20 cellular contexts compared by ENCODE assay signal in the genomic region with DNA sequence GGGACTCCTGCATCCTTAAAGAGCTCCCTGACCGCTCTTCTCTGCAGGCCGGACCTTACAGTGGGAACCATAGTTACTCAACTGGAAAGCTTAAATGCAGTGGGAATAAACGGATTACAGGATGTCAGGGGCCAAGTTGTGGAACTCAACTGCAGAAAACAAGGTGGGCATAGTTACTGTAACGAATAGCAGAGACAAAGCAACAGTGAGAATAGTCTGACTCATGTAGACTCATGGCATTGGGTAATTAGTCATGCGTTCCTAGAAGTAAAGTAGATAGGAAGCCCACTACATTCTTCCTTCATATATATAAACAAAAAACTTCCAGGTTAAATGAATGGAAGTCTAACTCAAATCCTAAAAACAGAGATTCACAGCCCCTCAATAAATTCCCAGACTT.
DNase-seq lines count a peak whose midpoint lies in the region; ATAC-seq, FAIRE-seq and TF ChIP-seq lines count a peak whose summit lies in the region.
"Had no signal": no experiment of that assay in that cellular context is flagged by ENCODE, and none has a peak within 500 bp of the region (broad histone marks: within the 10 kb centered on the region; RNA-seq: fewer than 3 reads in every experiment).

No MANE protein-coding gene starts in this region.

- no peaks in the 10 kb centered on the region for H3K79me2 ChIP-seq in astrocyte (ENCODE audit: insufficient read depth, low read length)

- H3K27me3 ChIP-seq in astrocyte (ENCODE audit: insufficient read depth, low read length) = no peaks in the 10 kb centered on the region

- peaks cover 21% of the 10 kb centered on the region for H3K4me1 ChIP-seq in astrocyte (ENCODE audit: insufficient read depth, low read length)

- H3K36me3 Mint-ChIP-seq in activated T-cell treated with anti-CD3 and anti-CD28 coated beads, Interleukin-2, amount 50 U/mL, for 4 hours (ENCODE audit: insufficient read depth) = no peaks in the 10 kb centered on the region
- H3K36me3 Mint-ChIP-seq in astrocyte (ENCODE audit: low read depth, unreplicated experiment) (peaks cover 2% of the 10 kb centered on the region), T-helper 17 cell (ENCODE audit: low read depth) (no peaks in the 10 kb centered on the region)
- no peaks in the 10 kb centered on the region for H3K36me3 Mint-ChIP-seq in stimulated activated effector memory CD8-positive, alpha-beta T cell treated with anti-CD3 and anti-CD28 coated beads, Interleukin-12 subunit alpha, Interleukin-12 subunit beta, amount 100 ng/mL, for 72 hours

- H3K9me3 Mint-ChIP-seq in activated T-cell treated with anti-CD3 and anti-CD28 coated beads, Interleukin-2, amount 50 U/mL, for 4 hours = no peaks in the 10 kb centered on the region
- no peaks in the 10 kb centered on the region for H3K9me3 Mint-ChIP-seq in astrocyte (ENCODE audit: unreplicated experiment)
- no peaks in the 10 kb centered on the region for H3K9me3 Mint-ChIP-seq in stimulated activated effector memory CD8-positive, alpha-beta T cell treated with anti-CD3 and anti-CD28 coated beads, Interleukin-12 subunit alpha, Interleukin-12 subunit beta, amount 100 ng/mL, for 72 hours

- peak overlapping the region; percentile 60 for H3K27ac Mint-ChIP-seq in astrocyte (ENCODE audit: unreplicated experiment)
- no peak overlapping the region for H3K27ac Mint-ChIP-seq in stimulated activated effector memory CD8-positive, alpha-beta T cell treated with anti-CD3 and anti-CD28 coated beads, Interleukin-12 subunit alpha, Interleukin-12 subunit beta, amount 100 ng/mL, for 72 hours
- no peak overlapping the region for H3K27ac Mint-ChIP-seq in T-helper 17 cell

- DNase-seq in activated T-cell treated with anti-CD3 and anti-CD28 coated beads, Interleukin-2, amount 50 U/mL, for 4 hours = no peak
- no peak for DNase-seq in activated T-cell treated with anti-CD3 and anti-CD28 coated beads, Interleukin-2, amount 50 U/mL, for 1 hour
- DNase-seq in RCC 7860 (ENCODE audit: low spot score) = peak; percentile 29
- DNase-seq in astrocyte (ENCODE audit: low read depth) = peak; percentile 83
- DNase-seq in stimulated activated effector memory CD8-positive, alpha-beta T cell treated with anti-CD3 and anti-CD28 coated beads, Interleukin-12 subunit alpha, Interleukin-12 subunit beta, amount 100 ng/mL, for 72 hours (ENCODE audit: low spot score in 2 of 2) = no peak
- DNase-seq in T-helper 17 cell = no peak
- DNase-seq: COR-L47, DMS53, NCI-H1436, NCI-H2081, OCI-M1, Right ventricle myocardium superior had no signal

- peaks cover 25% of the 10 kb centered on the region for H3K27me3 Mint-ChIP-seq in activated T-cell treated with anti-CD3 and anti-CD28 coated beads, Interleukin-2, amount 50 U/mL, for 4 hours (ENCODE audit: low read depth)
- H3K27me3 Mint-ChIP-seq in astrocyte (ENCODE audit: low read depth, unreplicated experiment) (no peaks in the 10 kb centered on the region), T-helper 17 cell (peaks cover 67% of the 10 kb centered on the region)

- peak; percentile 52 to 54 for ATAC-seq in activated T-cell treated with anti-CD3 and anti-CD28 coated beads, Interleukin-2, amount 50 U/mL, for 4 hours
- ATAC-seq in stimulated activated effector memory CD8-positive, alpha-beta T cell treated with anti-CD3 and anti-CD28 coated beads, Interleukin-12 subunit alpha, Interleukin-12 subunit beta, amount 100 ng/mL, for 72 hours = peak; percentile 53
- no peak for ATAC-seq in T-helper 17 cell
- no peak for ATAC-seq in GM21529 (IDR thresholded peaks at IDR 0.05; ENCODE audit: unreplicated experiment)
- no peak for ATAC-seq in GM19351 (IDR thresholded peaks at IDR 0.05; ENCODE audit: unreplicated experiment)
- ATAC-seq: HCT116 had no signal

- H3K27ac ChIP-seq in astrocyte (ENCODE audit: low read depth, low read length) = peak overlapping the region; percentile 80
- H3K27ac ChIP-seq: C4-2B had no signal

- FAIRE-seq in RCC 7860 (lab: Jason Lieb, UNC) (no peak), astrocyte (lab: Jason Lieb, UNC) (no peak)
- FAIRE-seq: A204.1, G401.6, GM12891, HTR-8/SVneo had no signal

- peaks cover 7% of the 10 kb centered on the region for H3K4me1 Mint-ChIP-seq in activated T-cell treated with anti-CD3 and anti-CD28 coated beads, Interleukin-2, amount 50 U/mL, for 4 hours (ENCODE audit: low read depth)
- H3K4me1 Mint-ChIP-seq in astrocyte (ENCODE audit: low read depth, unreplicated experiment) (peaks cover 24% of the 10 kb centered on the region), T-helper 17 cell (no peaks in the 10 kb centered on the region)
- no peaks in the 10 kb centered on the region for H3K4me1 Mint-ChIP-seq in stimulated activated effector memory CD8-positive, alpha-beta T cell treated with anti-CD3 and anti-CD28 coated beads, Interleukin-12 subunit alpha, Interleukin-12 subunit beta, amount 100 ng/mL, for 72 hours

- H4K20me1 ChIP-seq in astrocyte (ENCODE audit: insufficient read depth, low read length) = no peaks in the 10 kb centered on the region

- TF ChIP-seq CTCF in astrocyte (IDR thresholded peaks at IDR 0.05; ENCODE audit: insufficient read depth, low read depth, low read length) = no peak

- H3K4me3 ChIP-seq in astrocyte (ENCODE audit: insufficient read depth, low read depth, low read length) = no peak overlapping the region

- peak overlapping the region; percentile 53 for H3K9ac ChIP-seq in astrocyte (ENCODE audit: low read length)

- no peaks in the 10 kb centered on the region for H3K9me3 ChIP-seq in astrocyte (ENCODE audit: insufficient read depth, low read depth, low read length)
- H3K9me3 ChIP-seq in T-helper 17 cell (ENCODE audit: control insufficient read depth, low read length, poor library complexity, severe bottlenecking) = no peaks in the 10 kb centered on the region

- no peak overlapping the region for H2AFZ ChIP-seq in astrocyte (ENCODE audit: low read depth, low read length)

- H3K36me3 ChIP-seq in astrocyte (ENCODE audit: insufficient read depth, low read length) = no peaks in the 10 kb centered on the region

- H3K4me3 Mint-ChIP-seq in activated T-cell treated with anti-CD3 and anti-CD28 coated beads, Interleukin-2, amount 50 U/mL, for 4 hours = no peak overlapping the region
- H3K4me3 Mint-ChIP-seq in astrocyte (ENCODE audit: unreplicated experiment) (no peak overlapping the region), T-helper 17 cell (no peak overlapping the region)
- H3K4me3 Mint-ChIP-seq in stimulated activated effector memory CD8-positive, alpha-beta T cell treated with anti-CD3 and anti-CD28 coated beads, Interleukin-12 subunit alpha, Interleukin-12 subunit beta, amount 100 ng/mL, for 72 hours = no peak overlapping the region

- H3K4me2 ChIP-seq in astrocyte (ENCODE audit: low read length) = peak overlapping the region; percentile 36

Comparison
In these comparisons a context has a peak if more than half of its experiments do, and no peak if none do; other contexts are left out.
1. ATAC-seq: peak in activated T-cell treated with anti-CD3 and anti-CD28 coated beads, Interleukin-2, amount 50 U/mL, for 4 hours (2 of 2) and stimulated activated effector memory CD8-positive, alpha-beta T cell treated with anti-CD3 and anti-CD28 coated beads, Interleukin-12 subunit alpha, Interleukin-12 subunit beta, amount 100 ng/mL, for 72 hours (single experiment); none in T-helper 17 cell (single experiment), GM21529 (single experiment) and GM19351 (single experiment).
2. DNase-seq: peak in RCC 7860 (single experiment) and astrocyte (single experiment); none in activated T-cell treated with anti-CD3 and anti-CD28 coated beads, Interleukin-2, amount 50 U/mL, for 4 hours (single experiment), activated T-cell treated with anti-CD3 and anti-CD28 coated beads, Interleukin-2, amount 50 U/mL, for 1 hour (single experiment), stimulated activated effector memory CD8-positive, alpha-beta T cell treated with anti-CD3 and anti-CD28 coated beads, Interleukin-12 subunit alpha, Interleukin-12 subunit beta, amount 100 ng/mL, for 72 hours (0 of 2) and T-helper 17 cell (0 of 3).